In the genomic region with DNA sequence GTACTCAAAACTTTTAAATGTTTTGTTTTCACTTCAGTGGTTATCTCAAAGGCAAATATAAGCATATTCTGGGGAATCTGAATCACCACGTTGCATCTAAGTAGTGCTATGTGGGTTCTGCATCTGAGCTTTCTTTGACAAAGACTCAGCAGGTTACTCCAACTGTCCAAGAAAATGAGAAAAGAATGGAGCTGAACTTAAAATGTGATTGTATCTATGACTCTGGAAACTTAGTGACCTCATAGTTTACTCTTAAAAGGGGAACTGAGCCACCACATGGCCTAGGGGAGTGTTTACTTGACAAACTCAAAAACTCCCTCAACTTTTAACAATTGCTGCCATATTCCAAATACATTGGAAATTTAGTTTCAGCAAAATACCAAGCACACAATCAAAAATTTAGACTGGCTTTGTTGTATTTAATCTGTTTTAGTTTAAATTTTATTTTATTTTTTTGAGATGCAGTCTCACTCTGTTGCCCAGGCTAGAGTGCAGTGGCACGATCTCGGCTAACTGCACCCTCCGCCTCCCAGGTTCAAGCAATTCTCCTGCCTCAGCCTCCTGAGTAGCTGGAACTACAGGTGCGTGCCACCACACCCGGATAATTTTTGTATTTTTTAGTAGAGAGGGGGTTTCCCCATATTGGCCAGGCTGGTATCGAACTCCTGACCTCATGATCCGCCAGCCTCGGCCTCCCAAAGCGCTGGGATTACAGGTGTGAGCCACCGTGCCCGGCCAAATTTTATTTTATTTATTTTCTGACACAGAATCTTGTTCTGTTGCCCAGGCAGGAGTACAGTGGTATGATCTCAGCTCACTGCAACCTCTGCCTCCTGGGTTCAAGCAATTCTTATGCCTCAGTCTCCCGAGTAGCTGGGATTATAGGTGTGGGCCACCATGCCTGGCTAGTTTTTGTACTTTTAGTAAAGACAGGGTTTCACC, we compare ENCODE assay signal across 8 cellular contexts. TPM values are rescaled to one million over a fixed set of nuclear protein-coding genes. Genes with fewer than 3 reads are reported as not detected.
DNase-seq lines count a peak whose midpoint lies in the region; ATAC-seq and TF ChIP-seq lines count a peak whose summit lies in the region.
"Not testable (repeated sequence)": the region's sequence is repeated elsewhere in the genome, so short reads cannot be mapped to it uniquely, and the experiment has no call there.

No MANE protein-coding gene starts in this region.

- H3K27ac ChIP-seq in SU-DHL-6 (ENCODE audit: low read depth, low read length): not testable (repeated sequence)
- peak overlapping the region; percentile 17 for H3K27ac ChIP-seq in right cardiac atrium (ENCODE audit: low read length)

- not testable (repeated sequence) for H3K4me1 ChIP-seq in right cardiac atrium (ENCODE audit: control insufficient read depth, insufficient read depth, low read length)

- peaks cover 26% of the 10 kb centered on the region for H4K20me1 ChIP-seq in SU-DHL-6 (ENCODE audit: low read depth, low read length)

- not testable (repeated sequence) for TF ChIP-seq CTCF in GM13977 (IDR thresholded peaks at IDR 0.05; ENCODE audit: extremely low read depth, insufficient read depth, missing control alignments); SU-DHL-6 (IDR thresholded peaks at IDR 0.05; ENCODE audit: insufficient read depth, low read length, poor library complexity, severe bottlenecking)

- not testable (repeated sequence) for H3K9me2 ChIP-seq in SU-DHL-6 (replicated peaks; ENCODE audit: insufficient read depth, low read length)

- peak overlapping the region; percentile 38 for H3K4me3 Mint-ChIP-seq in activated naive CD8-positive, alpha-beta T cell treated with anti-CD3 and anti-CD28 coated beads, Interleukin-2, amount 50 U/mL, for 24 hours

- WGBS in right cardiac atrium: 91% methylated on average over 13 of the region's 13 CpGs

- in situ Hi-C loops in GM13977 (cut with MboI; ENCODE audit: low pct_unique_long_range_greater_than_20kb, low sequenced_read_pairs, unreplicated experiment): not testable (repeated sequence)

- peak; percentile 31 for ATAC-seq in GM21423 (IDR thresholded peaks at IDR 0.05; ENCODE audit: unreplicated experiment)
- ATAC-seq in HG02973 (IDR thresholded peaks at IDR 0.05; ENCODE audit: unreplicated experiment): peak; percentile 52
- not testable (repeated sequence) for ATAC-seq in activated naive CD8-positive, alpha-beta T cell treated with anti-CD3 and anti-CD28 coated beads, Interleukin-2, amount 50 U/mL, for 24 hours; right cardiac atrium

- intact Hi-C loops in right cardiac atrium (cut with DNase I): loop anchor here in 1 of 4 donors (10.0 kb wide), 1 partner anchor 231 kb away; no protein-coding TSS in a partner anchor

- H3K4me1 Mint-ChIP-seq in activated naive CD8-positive, alpha-beta T cell treated with anti-CD3 and anti-CD28 coated beads, Interleukin-2, amount 50 U/mL, for 24 hours: peaks cover 56% of the 10 kb centered on the region

- not testable (repeated sequence) for H3K9me3 Mint-ChIP-seq in activated naive CD8-positive, alpha-beta T cell treated with anti-CD3 and anti-CD28 coated beads, Interleukin-2, amount 50 U/mL, for 24 hours

- H3K9me3 ChIP-seq in SU-DHL-6 (ENCODE audit: insufficient read depth, low read length); right cardiac atrium (ENCODE audit: control insufficient read depth, low read length): not testable (repeated sequence)

- H3K36me3 Mint-ChIP-seq in activated naive CD8-positive, alpha-beta T cell treated with anti-CD3 and anti-CD28 coated beads, Interleukin-2, amount 50 U/mL, for 24 hours (ENCODE audit: low read depth): peaks cover 18% of the 10 kb centered on the region

- H3K27ac Mint-ChIP-seq in activated naive CD8-positive, alpha-beta T cell treated with anti-CD3 and anti-CD28 coated beads, Interleukin-2, amount 50 U/mL, for 24 hours: peak overlapping the region; percentile 59

- H3K27me3 ChIP-seq in SU-DHL-6 (ENCODE audit: low read length); right cardiac atrium (ENCODE audit: control insufficient read depth, insufficient read depth): not testable (repeated sequence)

- peak overlapping the region; percentile 94 for H3K4me2 ChIP-seq in SU-DHL-6 (ENCODE audit: low read depth, low read length, poor library complexity, severe bottlenecking)

- H2AFZ ChIP-seq in SU-DHL-6 (ENCODE audit: low read depth, low read length, severe bottlenecking): not testable (repeated sequence)

- H3F3A ChIP-seq in SU-DHL-6 (ENCODE audit: insufficient read depth): peaks cover 21% of the 10 kb centered on the region

- not testable (repeated sequence) for H3K9ac ChIP-seq in SU-DHL-6 (ENCODE audit: low read length)

- DNase-seq in GM13977 (ENCODE audit: low spot score): peak; percentile 45
- peak; percentile 27 to 54 for DNase-seq in Kasumi-1 (lab: John Stamatoyannopoulos, UW)
- not testable (repeated sequence) for DNase-seq in activated naive CD8-positive, alpha-beta T cell treated with anti-CD3 and anti-CD28 coated beads, Interleukin-2, amount 50 U/mL, for 24 hours; right cardiac atrium
- DNase-seq in stromal cell of bone marrow (ENCODE audit: low read depth): peak; percentile 9

- H3K36me3 ChIP-seq in SU-DHL-6 (ENCODE audit: low read length): not testable (repeated sequence)

- not testable (repeated sequence) for H3K4me3 ChIP-seq in SU-DHL-6 (ENCODE audit: insufficient read depth, low read length, poor library complexity, severe bottlenecking); right cardiac atrium (ENCODE audit: low read length)

- H3K27me3 Mint-ChIP-seq in activated naive CD8-positive, alpha-beta T cell treated with anti-CD3 and anti-CD28 coated beads, Interleukin-2, amount 50 U/mL, for 24 hours: not testable (repeated sequence)

- H3K79me2 ChIP-seq in SU-DHL-6 (ENCODE audit: insufficient read depth, low read length): peaks cover 79% of the 10 kb centered on the region

RNA-seq across cellular contexts. Expression of gene ARPP19, which starts 3.1 kb away (rescaled TPM):
- 100 to 1,000 TPM; 146 to 179 (median 164) TPM for total RNA-seq in right cardiac atrium
- 70.3 TPM for polyA plus RNA-seq in right cardiac atrium

RNA-seq across cellular contexts. Expression of gene MYO5A, which starts 37.0 kb away (rescaled TPM):
- 10 to 100 TPM in 3 of 4 donors, 1 to 10 TPM in 1; 9.9 to 17.7 (median 11.3) TPM for total RNA-seq in right cardiac atrium
- 4.1 TPM for polyA plus RNA-seq in right cardiac atrium
